In the genomic region with DNA sequence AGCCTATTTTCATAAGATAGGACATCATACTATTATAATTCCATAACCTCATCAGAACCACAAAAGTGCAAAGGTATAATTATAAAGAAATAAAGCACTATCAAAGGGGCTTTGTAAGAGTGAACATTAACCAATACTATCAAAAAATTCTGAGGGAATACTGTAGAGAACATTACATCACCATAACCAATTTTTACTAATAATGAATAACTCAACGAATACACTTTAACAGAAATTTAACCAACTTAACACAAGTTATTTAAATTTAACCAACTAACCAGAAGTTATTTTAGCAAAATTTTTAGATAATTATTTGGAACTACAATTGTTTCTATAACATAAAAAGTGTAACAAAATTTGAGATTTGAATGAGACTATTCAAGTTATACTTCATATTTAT, we compare ENCODE assay signal across 21 cellular contexts.
"Had no signal": no experiment of that assay in that cellular context is flagged by ENCODE, and none has a peak within 500 bp of the region (broad histone marks: within the 10 kb centered on the region; RNA-seq: fewer than 3 reads in every experiment).

No MANE protein-coding gene starts in this region.

- H3K4me2 ChIP-seq: SK-N-SH had no signal

- H3K4me1 ChIP-seq: Peyer's patch, SJCRH30 had no signal

- DNase-seq: activated CD4-positive, alpha-beta T cell treated with anti-CD3 and anti-CD28 coated beads for 4 hours; activated CD8-positive, alpha-beta memory T cell treated with anti-CD3 and anti-CD28 coated beads, Interleukin-2, amount 50 U/mL, for 48 hours; activated CD8-positive, alpha-beta T cell treated with anti-CD3 and anti-CD28 coated beads for 36 hours; activated naive CD4-positive, alpha-beta T cell treated with anti-CD3 and anti-CD28 coated beads, Interleukin-2, amount 50 U/mL, for 16 hours; activated naive CD8-positive, alpha-beta T cell treated with anti-CD3 and anti-CD28 coated beads, Interleukin-2, amount 10 ng/mL, durations not matched to agents 7 days and 5 days; activated T-cell treated with anti-CD3 and anti-CD28 coated beads, Interleukin-2, amount 50 U/mL, for 1 hour; adrenal gland; anterior cingulate cortex; cerebellar nuclear complex; NCI-H1092; NCI-H1930; NCI-H2171; NCI-H2227 treated with DMSO at 0.1 percent for 48 hours; NCI-H526 treated with DMSO at 0.1 percent for 48 hours; Peyer's patch; Right ventricle myocardium superior; SJCRH30; SK-N-SH; T-helper 1 cell had no signal

- ATAC-seq: activated CD4-positive, CD25-positive, alpha-beta regulatory T cell treated with anti-CD3 and anti-CD28 coated beads, Interleukin-2, amount 50 U/mL, for 24 hours; activated CD8-positive, alpha-beta T cell treated with anti-CD3 and anti-CD28 coated beads for 36 hours had no signal

- H3K27me3 ChIP-seq: adrenal gland, Peyer's patch, SJCRH30 had no signal

- H3K9me2 ChIP-seq: SK-N-SH had no signal

- H3K4me3 ChIP-seq: adrenal gland, Peyer's patch, SJCRH30 had no signal

- H3K36me3 ChIP-seq: adrenal gland, Peyer's patch, SJCRH30 had no signal

- H3K9me3 ChIP-seq: adrenal gland, Peyer's patch, SJCRH30, SK-N-SH had no signal

- H3K27ac ChIP-seq: adrenal gland, Peyer's patch, RWPE1, SJCRH30 had no signal
